ENCODE assay signal across 7 cellular contexts in the genomic region with DNA sequence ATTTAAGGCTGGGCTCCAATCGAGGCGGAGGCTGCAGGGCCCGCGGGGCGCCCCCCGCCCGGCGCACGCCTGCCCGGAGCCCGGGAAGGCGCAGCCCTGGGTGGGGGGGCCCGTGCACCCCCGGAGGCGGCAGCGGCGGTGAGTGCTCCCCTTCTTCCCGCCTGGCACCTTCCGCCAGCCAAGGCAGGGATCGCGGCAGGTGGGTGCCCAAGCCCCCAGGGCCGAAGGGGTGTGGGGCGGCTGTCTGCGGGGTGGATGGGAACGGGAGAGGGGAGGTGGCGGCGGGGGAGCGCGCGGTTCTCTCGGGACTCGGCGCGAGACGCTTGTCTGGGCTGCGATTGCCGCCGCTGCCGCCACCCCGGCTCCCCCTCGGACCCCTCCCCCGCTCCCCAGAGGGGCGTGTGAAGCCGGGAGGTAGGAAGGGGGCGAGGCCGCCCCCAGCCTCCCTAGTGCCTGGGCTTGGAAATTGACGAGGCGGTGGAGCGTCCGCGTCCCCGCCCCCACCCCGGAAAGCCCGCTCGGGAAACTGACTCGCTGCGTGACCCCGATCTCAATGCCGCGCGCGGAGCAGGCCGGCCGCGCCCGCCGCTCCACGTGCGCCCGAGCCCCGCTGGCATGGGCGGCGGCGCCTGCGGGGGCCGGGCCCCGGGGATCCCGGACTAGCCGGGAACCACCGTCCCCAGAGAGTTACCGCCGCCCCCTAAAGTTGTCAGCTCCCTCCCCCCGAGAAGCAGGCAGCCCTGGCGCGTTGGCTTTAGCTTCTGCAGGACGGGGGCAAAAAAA.
DNase-seq lines count a peak whose midpoint lies in the region; ATAC-seq and TF ChIP-seq lines count a peak whose summit lies in the region.

No MANE protein-coding gene starts in this region.

- H3K4me3 ChIP-seq in GM12865 (ENCODE audit: low read depth, low read length) (peak overlapping the region; percentile 91), Loucy (ENCODE audit: low read length, poor library complexity, severe bottlenecking) (peak overlapping the region; percentile 76)

- peak; percentile 14 for ATAC-seq in GM21737 (IDR thresholded peaks at IDR 0.05; ENCODE audit: unreplicated experiment)

- no peaks in the 10 kb centered on the region for H3K36me3 ChIP-seq in Loucy (ENCODE audit: insufficient read depth, low read length)

- no peaks in the 10 kb centered on the region for H3K9me2 ChIP-seq in Loucy (replicated peaks; ENCODE audit: low read depth, low read length)

- no peaks in the 10 kb centered on the region for H3F3A ChIP-seq in Loucy (ENCODE audit: low read depth)

- H4K20me1 ChIP-seq in Loucy (ENCODE audit: insufficient read depth, low read length, poor library complexity, severe bottlenecking) = no peaks in the 10 kb centered on the region

- H3K4me1 ChIP-seq in Loucy (ENCODE audit: insufficient read depth, low read length, poor library complexity, severe bottlenecking) = peaks cover 9% of the 10 kb centered on the region

- H2AFZ ChIP-seq in Loucy (ENCODE audit: low read length) = peak overlapping the region; percentile 49; the same call in 1 of the 2 replicates

- no peaks in the 10 kb centered on the region for H3K27me3 ChIP-seq in Loucy (ENCODE audit: insufficient read depth, low read length, poor library complexity, severe bottlenecking)

- TF ChIP-seq CTCF in GM12865 (IDR thresholded peaks at IDR 0.05; ENCODE audit: insufficient read depth, low read depth, low read length, missing control alignments) (no peak), Loucy (conservative IDR thresholded peaks at IDR 0.05; ENCODE audit: low read length) (no peak)

- no peaks in the 10 kb centered on the region for H3K79me2 ChIP-seq in Loucy (ENCODE audit: insufficient read depth, low read length)

- H3K9ac ChIP-seq in Loucy (ENCODE audit: low read depth, low read length, poor library complexity, severe bottlenecking) = peak overlapping the region; percentile 55

- no peaks in the 10 kb centered on the region for H3K9me3 ChIP-seq in Loucy (ENCODE audit: insufficient read depth, low read depth, low read length)

- H3K4me2 ChIP-seq in Loucy (ENCODE audit: low read depth, low read length, poor library complexity, severe bottlenecking) = peak overlapping the region; percentile 70

- DNase-seq in GM12865 (ENCODE audit: low read depth) (peak; percentile 49), astrocyte of the hippocampus (ENCODE audit: low read depth, low spot score) (peak; percentile 60), islet precursor cell (peak; percentile 61), GM19240 (ENCODE audit: insufficient read length, low spot score) (no peak)
- peak; percentile 12 for DNase-seq in stimulated activated naive CD4-positive, alpha-beta T cell treated with Interleukin-2 at 50 U/mL for 16 hours (lab: John Stamatoyannopoulos, UW)
